ENCODE assay signal across 8 cellular contexts in genomic region chr13:40969169-40969901, GRCh38. TPM values are rescaled to one million over a fixed set of nuclear protein-coding genes. Genes with fewer than 3 reads are reported as not detected.
DNase-seq lines count a peak whose midpoint lies in the region; ATAC-seq, FAIRE-seq and TF ChIP-seq lines count a peak whose summit lies in the region.

No MANE protein-coding gene starts in this region.

- H3K9me3 Mint-ChIP-seq in CD8-positive, alpha-beta T cell: no peaks in the 10 kb centered on the region
- H3K9me3 Mint-ChIP-seq in activated T-helper 1 cell treated with anti-CD3 and anti-CD28 coated beads, Interleukin-12 subunit alpha, Interleukin-12 subunit beta, Interleukin-2, Interleukin-4 antibody, amounts not matched to agents 30 ng/mL and 10 ng/mL and 1 ng/mL, durations not matched to agents 14 hours and 24 hours and 36 hours: no peaks in the 10 kb centered on the region

- peaks cover 97% of the 10 kb centered on the region for H3K4me1 ChIP-seq in CD8-positive, alpha-beta T cell (ENCODE audit: insufficient read depth, low read length)

- DNase-seq in CD8-positive, alpha-beta T cell: peak in 2 of 7 experiments; percentile 18 to 29
- DNase-seq in activated T-helper 1 cell treated with anti-CD3 and anti-CD28 coated beads, Interleukin-12 subunit alpha, Interleukin-12 subunit beta, Interleukin-2, Interleukin-4 antibody, amounts not matched to agents 30 ng/mL and 10 ng/mL and 1 ng/mL, durations not matched to agents 14 hours and 24 hours and 36 hours (ENCODE audit: low spot score): no peak
- DNase-seq in AML-193 (lab: John Stamatoyannopoulos, UW) (no peak), cerebellum (ENCODE audit: low spot score) (no peak), urothelium cell line (ENCODE audit: low spot score) (no peak)
- DNase-seq in stimulated activated CD8-positive, alpha-beta memory T cell treated with anti-CD3 and anti-CD28 coated beads, Interleukin-4, amount 100 ng/mL, for 48 hours: no peak

- peak overlapping the region; percentile 40 for H3K4me3 Mint-ChIP-seq in CD8-positive, alpha-beta T cell
- H3K4me3 Mint-ChIP-seq in activated T-helper 1 cell treated with anti-CD3 and anti-CD28 coated beads, Interleukin-12 subunit alpha, Interleukin-12 subunit beta, Interleukin-2, Interleukin-4 antibody, amounts not matched to agents 30 ng/mL and 10 ng/mL and 1 ng/mL, durations not matched to agents 14 hours and 24 hours and 36 hours: no peak overlapping the region

- H3K27me3 Mint-ChIP-seq in CD8-positive, alpha-beta T cell (ENCODE audit: low read depth): no peaks in the 10 kb centered on the region
- H3K27me3 Mint-ChIP-seq in activated T-helper 1 cell treated with anti-CD3 and anti-CD28 coated beads, Interleukin-12 subunit alpha, Interleukin-12 subunit beta, Interleukin-2, Interleukin-4 antibody, amounts not matched to agents 30 ng/mL and 10 ng/mL and 1 ng/mL, durations not matched to agents 14 hours and 24 hours and 36 hours (ENCODE audit: insufficient read depth): no peaks in the 10 kb centered on the region

- peak overlapping the region; percentile 60 for H3K27ac Mint-ChIP-seq in CD8-positive, alpha-beta T cell
- peak overlapping the region; percentile 14 for H3K27ac Mint-ChIP-seq in activated T-helper 1 cell treated with anti-CD3 and anti-CD28 coated beads, Interleukin-12 subunit alpha, Interleukin-12 subunit beta, Interleukin-2, Interleukin-4 antibody, amounts not matched to agents 30 ng/mL and 10 ng/mL and 1 ng/mL, durations not matched to agents 14 hours and 24 hours and 36 hours

- no peak for TF ChIP-seq CTCF in CD8-positive, alpha-beta T cell (IDR thresholded peaks at IDR 0.05)

- CTCF ChIA-PET in CD8-positive, alpha-beta T cell (lab: Charles Lee): interaction anchor here (1.3 to 1.4 kb wide), 3 partner anchors 10 to 92 kb away, joined by 3 to 4 read pairs (median 4); partner anchors contain the start of gene WBP4

- H3K4me3 ChIP-seq in CD8-positive, alpha-beta T cell (ENCODE audit: low read depth, low read length): no peak overlapping the region

- no peak for FAIRE-seq in urothelium cell line (lab: Jason Lieb, UNC)

- no peaks in the 10 kb centered on the region for H3K27me3 ChIP-seq in CD8-positive, alpha-beta T cell (ENCODE audit: insufficient read depth, low read length)

- peak; percentile 69 for ATAC-seq in CD8-positive, alpha-beta T cell
- peak; percentile 51 for ATAC-seq in GM19372 (IDR thresholded peaks at IDR 0.05; ENCODE audit: low read depth, unreplicated experiment)
- ATAC-seq in HG03342 (IDR thresholded peaks at IDR 0.05; ENCODE audit: unreplicated experiment): peak; percentile 71

- no peaks in the 10 kb centered on the region for H3K9me3 ChIP-seq in CD8-positive, alpha-beta T cell (ENCODE audit: low read length)

- no peak overlapping the region for H3K27ac ChIP-seq in CD8-positive, alpha-beta T cell (ENCODE audit: low read depth, low read length)

- peaks cover 43% of the 10 kb centered on the region for H3K36me3 Mint-ChIP-seq in CD8-positive, alpha-beta T cell
- peaks cover 8% of the 10 kb centered on the region for H3K36me3 Mint-ChIP-seq in activated T-helper 1 cell treated with anti-CD3 and anti-CD28 coated beads, Interleukin-12 subunit alpha, Interleukin-12 subunit beta, Interleukin-2, Interleukin-4 antibody, amounts not matched to agents 30 ng/mL and 10 ng/mL and 1 ng/mL, durations not matched to agents 14 hours and 24 hours and 36 hours (ENCODE audit: low read depth)

- intact Hi-C loops in CD8-positive, alpha-beta T cell (cut with DNase I, micrococcal nuclease): loop anchor here in 1 of 2 experiments (1.0 kb wide), 1 partner anchor 11 kb away; no protein-coding TSS in a partner anchor
- intact Hi-C loops in activated T-helper 1 cell treated with anti-CD3 and anti-CD28 coated beads, Interleukin-12 subunit alpha, Interleukin-12 subunit beta, Interleukin-2, Interleukin-4 antibody, amounts not matched to agents 30 ng/mL and 10 ng/mL and 1 ng/mL, durations not matched to agents 14 hours and 24 hours and 36 hours (cut with micrococcal nuclease): loop anchor here (10.0 kb wide), 1 partner anchor 45 kb away; the partner anchor contains the start of gene ELF1

- H3K4me1 Mint-ChIP-seq in CD8-positive, alpha-beta T cell (ENCODE audit: low read depth): peaks cover 95% of the 10 kb centered on the region
- peaks cover 74% of the 10 kb centered on the region for H3K4me1 Mint-ChIP-seq in activated T-helper 1 cell treated with anti-CD3 and anti-CD28 coated beads, Interleukin-12 subunit alpha, Interleukin-12 subunit beta, Interleukin-2, Interleukin-4 antibody, amounts not matched to agents 30 ng/mL and 10 ng/mL and 1 ng/mL, durations not matched to agents 14 hours and 24 hours and 36 hours (ENCODE audit: low read depth)

- POLR2A ChIA-PET in CD8-positive, alpha-beta T cell (lab: Charles Lee): interaction anchor here (0.6 to 0.8 kb wide), 2 partner anchors 91 to 413 kb away, joined by 3 to 5 read pairs; no protein-coding TSS in a partner anchor

- no peaks in the 10 kb centered on the region for H3K36me3 ChIP-seq in CD8-positive, alpha-beta T cell (ENCODE audit: insufficient read depth, low read length)

RNA-seq across cellular contexts. Expression of gene ELF1, which starts 49.8 kb away (rescaled TPM):
- 100 to 1,000 TPM; 308 to 313 TPM for total RNA-seq in CD8-positive, alpha-beta T cell
- 75.3 and 76.8 TPM in 2 replicates for total RNA-seq in activated T-helper 1 cell treated with anti-CD3 and anti-CD28 coated beads, Interleukin-12 subunit alpha, Interleukin-12 subunit beta, Interleukin-2, Interleukin-4 antibody, amounts not matched to agents 30 ng/mL and 10 ng/mL and 1 ng/mL, durations not matched to agents 14 hours and 24 hours and 36 hours
- total RNA-seq in cerebellum: 17.1 TPM
